8 cellular contexts compared by ENCODE assay signal in the genomic region with DNA sequence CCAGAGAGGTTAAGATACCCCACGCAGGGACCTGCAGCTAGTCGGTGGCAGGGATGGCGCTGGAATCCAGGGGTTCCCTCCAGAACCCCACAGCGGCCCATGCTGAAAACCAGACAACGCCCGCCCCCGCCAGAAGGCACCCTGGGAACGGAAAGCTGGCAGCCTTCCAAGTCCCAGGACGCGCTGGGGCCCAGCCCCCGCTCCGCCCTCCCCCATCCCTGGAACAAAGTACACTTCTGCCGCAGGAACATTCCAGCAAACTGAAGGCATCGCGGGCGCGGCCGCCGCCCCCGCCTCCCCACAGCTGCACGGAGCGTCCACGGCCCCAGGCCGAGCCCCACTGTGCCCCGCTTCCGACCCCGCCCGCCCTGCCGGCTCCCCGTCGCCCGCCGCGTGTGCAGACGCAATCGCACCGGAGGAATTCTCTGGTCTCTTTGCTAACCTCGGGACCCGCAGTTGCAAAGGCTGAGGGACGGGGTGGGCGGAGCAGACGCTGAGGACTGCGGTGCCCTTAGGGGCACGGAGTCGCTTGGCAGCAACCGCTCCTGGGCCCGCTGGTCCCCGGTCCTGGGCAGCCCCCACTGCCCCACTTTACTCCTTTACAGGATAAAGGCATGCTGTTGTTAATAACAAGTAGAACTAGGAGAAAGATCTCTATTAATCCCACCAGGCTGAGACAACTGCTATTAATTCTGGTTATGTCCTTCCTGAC. TPM values are rescaled to one million over a fixed set of nuclear protein-coding genes. Genes with fewer than 3 reads are reported as not detected.
DNase-seq lines count a peak whose midpoint lies in the region; ATAC-seq and TF ChIP-seq lines count a peak whose summit lies in the region.

No MANE protein-coding gene starts in this region.

- H3K4me3 ChIP-seq in OCI-LY1 (ENCODE audit: low read depth, low read length, poor library complexity, severe bottlenecking) = peak overlapping the region; percentile 55

- peak overlapping the region; percentile 53 to 79 for H3K4me3 Mint-ChIP-seq in activated T-cell treated with anti-CD3 and anti-CD28 coated beads, Interleukin-2, amount 50 U/mL, for 72 hours

- no peak overlapping the region for H3K27ac ChIP-seq in OCI-LY1 (ENCODE audit: low read depth, low read length, poor library complexity, severe bottlenecking)

- peaks cover 2 to 7% of the 10 kb centered on the region in 2 donors for H3K9me3 Mint-ChIP-seq in activated T-cell treated with anti-CD3 and anti-CD28 coated beads, Interleukin-2, amount 50 U/mL, for 72 hours

- H3K27me3 ChIP-seq in OCI-LY1 (ENCODE audit: insufficient read depth, low read length) = no peaks in the 10 kb centered on the region

- H3K27ac Mint-ChIP-seq in activated T-cell treated with anti-CD3 and anti-CD28 coated beads, Interleukin-2, amount 50 U/mL, for 72 hours = no peak overlapping the region

- no peak for TF ChIP-seq CTCF in OCI-LY1 (IDR thresholded peaks at IDR 0.05; ENCODE audit: low read length)

- no peak overlapping the region for H2AFZ ChIP-seq in OCI-LY1 (ENCODE audit: low read length)

- peak overlapping the region; percentile 62 for H3K4me2 ChIP-seq in OCI-LY1 (ENCODE audit: low read length)

- no peaks in the 10 kb centered on the region for H3K9me2 ChIP-seq in OCI-LY1 (ENCODE audit: low read depth, low read length)

- peaks cover 57% of the 10 kb centered on the region for H3K4me1 ChIP-seq in OCI-LY1 (ENCODE audit: insufficient read depth, low read length, severe bottlenecking)

- peaks cover 22% of the 10 kb centered on the region for H3K27me3 Mint-ChIP-seq in activated T-cell treated with anti-CD3 and anti-CD28 coated beads, Interleukin-2, amount 50 U/mL, for 72 hours (ENCODE audit: low read depth)

- H3K36me3 ChIP-seq in OCI-LY1 (ENCODE audit: insufficient read depth, low read length) = peaks cover 7% of the 10 kb centered on the region; the same call in 1 of the 2 replicates

- H3K9me3 ChIP-seq in OCI-LY1 (ENCODE audit: low read length) = no peaks in the 10 kb centered on the region

- no peaks in the 10 kb centered on the region for H3F3A ChIP-seq in OCI-LY1 (ENCODE audit: insufficient read depth, low read length)

- peaks cover 6% of the 10 kb centered on the region in 2 donors for H3K36me3 Mint-ChIP-seq in activated T-cell treated with anti-CD3 and anti-CD28 coated beads, Interleukin-2, amount 50 U/mL, for 72 hours (ENCODE audit: insufficient read depth in 2 of 2)

- peak; percentile 74 to 82 for ATAC-seq in activated T-cell treated with anti-CD3 and anti-CD28 coated beads, Interleukin-2, amount 50 U/mL, for 72 hours (replicated peaks in 1 of 2)
- no peak for ATAC-seq in GM21723 (IDR thresholded peaks at IDR 0.05; ENCODE audit: unreplicated experiment)

- no peaks in the 10 kb centered on the region for H4K20me1 ChIP-seq in OCI-LY1 (ENCODE audit: insufficient read depth, low read length)

- DNase-seq in NCI-H524 (lab: John Stamatoyannopoulos, UW) (peak; percentile 41 to 69), NCI-H524 treated with DMSO at 0.1 percent for 48 hours (lab: John Stamatoyannopoulos, UW) (no peak), fibroblast of gingiva (ENCODE audit: low read depth) (peak; percentile 32), myocyte (ENCODE audit: low read depth) (peak; percentile 81)
- peak; percentile 41 to 46 for DNase-seq in activated T-cell treated with anti-CD3 and anti-CD28 coated beads, Interleukin-2, amount 50 U/mL, for 72 hours
- peak; percentile 30 to 52 for DNase-seq in stimulated activated CD8-positive, alpha-beta memory T cell treated with anti-CD3 and anti-CD28 coated beads, Interleukin-7, amount 100 ng/mL, for 4 hours (ENCODE audit: low read depth in 2 of 2)

- peaks cover 30% of the 10 kb centered on the region for H3K4me1 Mint-ChIP-seq in activated T-cell treated with anti-CD3 and anti-CD28 coated beads, Interleukin-2, amount 50 U/mL, for 72 hours (ENCODE audit: low read depth)

- H3K9ac ChIP-seq in OCI-LY1 (ENCODE audit: low read length) = peak overlapping the region; percentile 32

- no peaks in the 10 kb centered on the region for H3K79me2 ChIP-seq in OCI-LY1 (ENCODE audit: insufficient read depth, low read length)

RNA-seq across cellular contexts. Expression of gene RNU6-1, which starts 44.8 kb away (rescaled TPM):
- not detected for total RNA-seq in activated T-cell treated with anti-CD3 and anti-CD28 coated beads, Interleukin-2, amount 50 U/mL, for 72 hours
- not detected in 2 replicates for total RNA-seq in myocyte
- not detected for polyA plus RNA-seq in myocyte (2012)

RNA-seq across cellular contexts. Expression of gene SKOR1, which starts 59.4 kb away (rescaled TPM):
- total RNA-seq in activated T-cell treated with anti-CD3 and anti-CD28 coated beads, Interleukin-2, amount 50 U/mL, for 72 hours = under 1 TPM; 0.31 to 0.95 TPM
- total RNA-seq in myocyte = 0.05 and 0.08 TPM in 2 replicates
- 0.18 TPM for polyA plus RNA-seq in myocyte (2012)
